8 cellular contexts compared by ENCODE assay signal in genomic region chr15:34588046-34588674, GRCh38. TPM values are rescaled to one million over a fixed set of nuclear protein-coding genes. Genes with fewer than 3 reads are reported as not detected.
DNase-seq lines count a peak whose midpoint lies in the region; ATAC-seq, FAIRE-seq and TF ChIP-seq lines count a peak whose summit lies in the region.

No MANE protein-coding gene starts in this region.

- POLR2A ChIA-PET in activated CD8-positive, alpha-beta T cell treated with anti-CD3 and anti-CD28 coated beads for 36 hours (lab: Charles Lee): no interaction called here

- H3K9ac ChIP-seq in stomach smooth muscle (ENCODE audit: low read length in 2 of 2): peak overlapping the region in 1 of 2 donors; percentile 47

- no peaks in the 10 kb centered on the region for H3K9me3 Mint-ChIP-seq in activated CD8-positive, alpha-beta T cell treated with anti-CD3 and anti-CD28 coated beads for 36 hours

- no peaks in the 10 kb centered on the region for H3K27me3 ChIP-seq in stomach smooth muscle (ENCODE audit: control insufficient read depth in 1 of 2, insufficient read depth in 2 of 2, low read length in 2 of 2)

- H3K27ac Mint-ChIP-seq in activated CD8-positive, alpha-beta T cell treated with anti-CD3 and anti-CD28 coated beads for 36 hours: peak overlapping the region; percentile 76

- intact Hi-C loops in activated CD8-positive, alpha-beta T cell treated with anti-CD3 and anti-CD28 coated beads for 36 hours (cut with micrococcal nuclease): loop anchor here (10.0 kb wide), 2 partner anchors 253 to 523 kb away; partner anchors contain the start of gene SLC12A6

- CTCF ChIA-PET in activated CD8-positive, alpha-beta T cell treated with anti-CD3 and anti-CD28 coated beads for 36 hours (lab: Charles Lee): interaction anchor here (0.6 to 1.9 kb wide), 23 partner anchors 10 to 527 kb away, joined by 3 to 21 read pairs (median 3); partner anchors contain the start of gene LPCAT4

- H3K36me3 Mint-ChIP-seq in activated CD8-positive, alpha-beta T cell treated with anti-CD3 and anti-CD28 coated beads for 36 hours (ENCODE audit: low read depth): no peaks in the 10 kb centered on the region

- H3K9me3 ChIP-seq in stomach smooth muscle (ENCODE audit: control insufficient read depth in 2 of 2, low read length in 2 of 2): no peaks in the 10 kb centered on the region

- peaks cover 10% of the 10 kb centered on the region for H3K4me1 Mint-ChIP-seq in activated CD8-positive, alpha-beta T cell treated with anti-CD3 and anti-CD28 coated beads for 36 hours (ENCODE audit: low read depth)

- TF ChIP-seq CTCF in activated CD8-positive, alpha-beta T cell treated with anti-CD3 and anti-CD28 coated beads for 36 hours (IDR thresholded peaks at IDR 0.05): peak; percentile 93

- DNase-seq in activated gamma-delta T cell treated with Interleukin-2 at 50 U/mL for 16 hours: peak; percentile 54
- DNase-seq in activated gamma-delta T cell (lab: John Stamatoyannopoulos, UW): no peak
- peak; percentile 62 for DNase-seq in NCI-H774 (lab: John Stamatoyannopoulos, UW)
- DNase-seq in activated CD8-positive, alpha-beta T cell treated with anti-CD3 and anti-CD28 coated beads for 36 hours: peak; percentile 77
- DNase-seq in mucosa of gallbladder (ENCODE audit: low spot score): peak; percentile 68

- H3K4me3 Mint-ChIP-seq in activated CD8-positive, alpha-beta T cell treated with anti-CD3 and anti-CD28 coated beads for 36 hours: peak overlapping the region; percentile 79

- FAIRE-seq in endometrium (lab: Jason Lieb, UNC): peak; percentile 89

- peak; percentile 33 for ATAC-seq in HG03469 (IDR thresholded peaks at IDR 0.05; ENCODE audit: unreplicated experiment)
- ATAC-seq in activated CD8-positive, alpha-beta T cell treated with anti-CD3 and anti-CD28 coated beads for 36 hours: peak; percentile 69

- H3K27me3 Mint-ChIP-seq in activated CD8-positive, alpha-beta T cell treated with anti-CD3 and anti-CD28 coated beads for 36 hours: peaks cover 23% of the 10 kb centered on the region

- H3K4me1 ChIP-seq in stomach smooth muscle (ENCODE audit: control insufficient read depth, insufficient read depth, low read length): peaks cover 9% of the 10 kb centered on the region

- no peaks in the 10 kb centered on the region for H3K36me3 ChIP-seq in stomach smooth muscle (ENCODE audit: control insufficient read depth in 2 of 2, insufficient read depth in 2 of 2, low read length in 2 of 2)

- peak overlapping the region; percentile 63 to 64 for H3K4me3 ChIP-seq in stomach smooth muscle (ENCODE audit: low read length in 2 of 2)

- H3K27ac ChIP-seq in stomach smooth muscle (ENCODE audit: low read length): no peak overlapping the region

RNA-seq across cellular contexts. Expression of gene GOLGA8B, which starts 4.7 kb away (rescaled TPM):
- 10 to 100 TPM; 84.6 to 86.9 TPM for total RNA-seq in activated CD8-positive, alpha-beta T cell treated with anti-CD3 and anti-CD28 coated beads for 36 hours
- 47.2 TPM for total RNA-seq in mucosa of gallbladder
